In genomic region chr9:137593176-137593575, GRCh38 we compare ENCODE assay signal across 22 cellular contexts. TPM values are rescaled to one million over a fixed set of nuclear protein-coding genes. Genes with fewer than 3 reads are reported as not detected.
DNase-seq lines count a peak whose midpoint lies in the region; ATAC-seq and TF ChIP-seq lines count a peak whose summit lies in the region.
"Had no signal": no experiment of that assay in that cellular context is flagged by ENCODE, and none has a peak within 500 bp of the region (broad histone marks: within the 10 kb centered on the region; RNA-seq: fewer than 3 reads in every experiment).

No MANE protein-coding gene starts in this region.

- no peak overlapping the region for H3K27ac ChIP-seq in HEK293 (ENCODE audit: extremely low read depth, low read depth, low read length)
- H3K27ac ChIP-seq: BLaER1, heart left ventricle, left ventricle myocardium inferior, parathyroid adenoma, Peyer's patch, sigmoid colon, SK-N-MC had no signal

- H3K27me3 Mint-ChIP-seq in T-helper 1 cell treated with Interleukin-12 subunit alpha and Interleukin-12 subunit beta and Interleukin-4 antibody, amounts not matched to agents 30 μg/mL and 1 μg/mL, for 36 hours (ENCODE audit: low read depth), result no peaks in the 10 kb centered on the region
- no peaks in the 10 kb centered on the region for H3K27me3 Mint-ChIP-seq in central memory CD8-positive, alpha-beta T cell
- no peaks in the 10 kb centered on the region for H3K27me3 Mint-ChIP-seq in osteocyte (ENCODE audit: unreplicated experiment)
- H3K27me3 Mint-ChIP-seq in activated CD4-positive, alpha-beta memory T cell treated with anti-CD3 and anti-CD28 coated beads, Interleukin-2, amount 10 ng/mL, durations not matched to agents 7 days and 5 days, result no peaks in the 10 kb centered on the region
- H3K27me3 Mint-ChIP-seq: activated naive CD8-positive, alpha-beta T cell treated with anti-CD3 and anti-CD28 coated beads, Interleukin-2, amount 50 U/mL, for 24 hours had no signal

- H3K9me3 Mint-ChIP-seq in T-helper 1 cell treated with Interleukin-12 subunit alpha and Interleukin-12 subunit beta and Interleukin-4 antibody, amounts not matched to agents 30 μg/mL and 1 μg/mL, for 36 hours, result no peaks in the 10 kb centered on the region
- no peaks in the 10 kb centered on the region for H3K9me3 Mint-ChIP-seq in central memory CD8-positive, alpha-beta T cell
- no peaks in the 10 kb centered on the region for H3K9me3 Mint-ChIP-seq in osteocyte (ENCODE audit: unreplicated experiment)
- H3K9me3 Mint-ChIP-seq in activated CD4-positive, alpha-beta memory T cell treated with anti-CD3 and anti-CD28 coated beads, Interleukin-2, amount 10 ng/mL, durations not matched to agents 7 days and 5 days, result no peaks in the 10 kb centered on the region
- H3K9me3 Mint-ChIP-seq: activated naive CD8-positive, alpha-beta T cell treated with anti-CD3 and anti-CD28 coated beads, Interleukin-2, amount 50 U/mL, for 24 hours had no signal

- peak overlapping the region; percentile 16 for H3K4me3 Mint-ChIP-seq in T-helper 1 cell treated with Interleukin-12 subunit alpha and Interleukin-12 subunit beta and Interleukin-4 antibody, amounts not matched to agents 30 μg/mL and 1 μg/mL, for 36 hours
- peak overlapping the region; percentile 32 for H3K4me3 Mint-ChIP-seq in central memory CD8-positive, alpha-beta T cell
- H3K4me3 Mint-ChIP-seq in osteocyte (ENCODE audit: unreplicated experiment), result peak overlapping the region; percentile 29
- no peak overlapping the region for H3K4me3 Mint-ChIP-seq in activated CD4-positive, alpha-beta memory T cell treated with anti-CD3 and anti-CD28 coated beads, Interleukin-2, amount 10 ng/mL, durations not matched to agents 7 days and 5 days
- H3K4me3 Mint-ChIP-seq: activated naive CD8-positive, alpha-beta T cell treated with anti-CD3 and anti-CD28 coated beads, Interleukin-2, amount 50 U/mL, for 24 hours had no signal

- H3K36me3 Mint-ChIP-seq in T-helper 1 cell treated with Interleukin-12 subunit alpha and Interleukin-12 subunit beta and Interleukin-4 antibody, amounts not matched to agents 30 μg/mL and 1 μg/mL, for 36 hours (ENCODE audit: low read depth), result no peaks in the 10 kb centered on the region
- H3K36me3 Mint-ChIP-seq in central memory CD8-positive, alpha-beta T cell (ENCODE audit: insufficient read depth), result peaks cover 14% of the 10 kb centered on the region
- H3K36me3 Mint-ChIP-seq in osteocyte (ENCODE audit: unreplicated experiment), result no peaks in the 10 kb centered on the region
- peaks cover 2% of the 10 kb centered on the region for H3K36me3 Mint-ChIP-seq in activated CD4-positive, alpha-beta memory T cell treated with anti-CD3 and anti-CD28 coated beads, Interleukin-2, amount 10 ng/mL, durations not matched to agents 7 days and 5 days (ENCODE audit: low read depth)

- POLR2A ChIA-PET in HEK293 (lab: Yijun Ruan, JAX), result interaction anchor here (1.0 to 3.0 kb wide), 4 partner anchors 10 to 19 kb away, joined by 3 to 43 read pairs (median 6); partner anchors contain the start of gene ARRDC1
- POLR2A ChIA-PET in activated CD4-positive, alpha-beta memory T cell treated with anti-CD3 and anti-CD28 coated beads, Interleukin-2, amount 10 ng/mL, durations not matched to agents 7 days and 5 days (lab: Charles Lee), result interaction anchor here (1.2 to 1.5 kb wide), 2 partner anchors 11 to 26 kb away, joined by 3 to 12 read pairs; partner anchors contain the start of gene EHMT1

- H3K4me1 ChIP-seq in HEK293 (ENCODE audit: control insufficient read depth, insufficient read depth, low read length), result peaks cover 2% of the 10 kb centered on the region; the same call in 1 of the 2 replicates

- peaks cover 9% of the 10 kb centered on the region for H3K4me1 Mint-ChIP-seq in T-helper 1 cell treated with Interleukin-12 subunit alpha and Interleukin-12 subunit beta and Interleukin-4 antibody, amounts not matched to agents 30 μg/mL and 1 μg/mL, for 36 hours (ENCODE audit: low read depth)
- peaks cover 8% of the 10 kb centered on the region for H3K4me1 Mint-ChIP-seq in central memory CD8-positive, alpha-beta T cell
- H3K4me1 Mint-ChIP-seq in osteocyte (ENCODE audit: unreplicated experiment), result peaks cover 10% of the 10 kb centered on the region
- H3K4me1 Mint-ChIP-seq in activated CD4-positive, alpha-beta memory T cell treated with anti-CD3 and anti-CD28 coated beads, Interleukin-2, amount 10 ng/mL, durations not matched to agents 7 days and 5 days, result peaks cover 18% of the 10 kb centered on the region

- peaks cover under 1 to 12% of the 10 kb centered on the region in 2 experiments; a peak in 2 of 3 replicates for H3K36me3 ChIP-seq in HEK293 (ENCODE audit: control insufficient read depth in 2 of 2, insufficient read depth in 1 of 2, low read length in 2 of 2)
- H3K36me3 ChIP-seq: breast epithelium had no signal

- CTCF ChIA-PET in HEK293 (lab: Yijun Ruan, JAX), result interaction anchor here (0.6 to 0.8 kb wide), 3 partner anchors 14 to 151 kb away, joined by 3 read pairs; partner anchors contain the start of gene NSMF
- CTCF ChIA-PET in activated CD4-positive, alpha-beta memory T cell treated with anti-CD3 and anti-CD28 coated beads, Interleukin-2, amount 10 ng/mL, durations not matched to agents 7 days and 5 days (lab: Charles Lee), result no interaction called here

- H3K4me3 ChIP-seq in HEK293 (ENCODE audit: low read depth, low read length), result no peak overlapping the region
- H3K4me3 ChIP-seq: BLaER1, breast epithelium, heart left ventricle, left ventricle myocardium inferior, Peyer's patch, sigmoid colon, SK-N-MC had no signal

- H3K9me3 ChIP-seq in HEK293 (ENCODE audit: control insufficient read depth, insufficient read depth, low read depth, low read length), result no peaks in the 10 kb centered on the region
- H3K9me3 ChIP-seq: BLaER1, breast epithelium, heart left ventricle, left ventricle myocardium inferior, Peyer's patch, sigmoid colon had no signal

- no peak overlapping the region for H3K27ac Mint-ChIP-seq in T-helper 1 cell treated with Interleukin-12 subunit alpha and Interleukin-12 subunit beta and Interleukin-4 antibody, amounts not matched to agents 30 μg/mL and 1 μg/mL, for 36 hours
- no peak overlapping the region for H3K27ac Mint-ChIP-seq in central memory CD8-positive, alpha-beta T cell (ENCODE audit: low read depth)
- no peak overlapping the region for H3K27ac Mint-ChIP-seq in osteocyte (ENCODE audit: unreplicated experiment)
- H3K27ac Mint-ChIP-seq in activated CD4-positive, alpha-beta memory T cell treated with anti-CD3 and anti-CD28 coated beads, Interleukin-2, amount 10 ng/mL, durations not matched to agents 7 days and 5 days, result no peak overlapping the region
- H3K27ac Mint-ChIP-seq: activated naive CD8-positive, alpha-beta T cell treated with anti-CD3 and anti-CD28 coated beads, Interleukin-2, amount 50 U/mL, for 24 hours had no signal

- no peak for ATAC-seq in central memory CD8-positive, alpha-beta T cell (replicated peaks; ENCODE audit: extremely low read depth, poor library complexity, severe bottlenecking)
- ATAC-seq: activated CD4-positive, CD25-positive, alpha-beta regulatory T cell treated with anti-CD3 and anti-CD28 coated beads, Interleukin-2, amount 50 U/mL, for 24 hours; activated naive CD8-positive, alpha-beta T cell treated with anti-CD3 and anti-CD28 coated beads, Interleukin-2, amount 50 U/mL, for 24 hours; heart left ventricle had no signal

- TF ChIP-seq CTCF in HEK293 (tag by site-specific recombination; IDR thresholded peaks at IDR 0.05) (no peak), osteocyte (IDR thresholded peaks at IDR 0.05) (no peak)

- no peak for DNase-seq in T-helper 1 cell
- no peak for DNase-seq in central memory CD8-positive, alpha-beta T cell (ENCODE audit: low spot score in 2 of 2)
- DNase-seq in osteocyte (ENCODE audit: extremely low spot score, unreplicated experiment), result no peak
- no peak for DNase-seq in NCI-H774 (lab: John Stamatoyannopoulos, UW)
- DNase-seq in stimulated activated CD4-positive, alpha-beta T cell treated with anti-CD3 and anti-CD28 coated beads, Interleukin-12 subunit alpha, Interleukin-12 subunit beta, amount 100 ng/mL, for 4 hours, result no peak
- no peak for DNase-seq in activated CD4-positive, alpha-beta memory T cell treated with anti-CD3 and anti-CD28 coated beads, Interleukin-2, amount 10 ng/mL, durations not matched to agents 7 days and 5 days
- DNase-seq: activated naive CD8-positive, alpha-beta T cell treated with anti-CD3 and anti-CD28 coated beads, Interleukin-2, amount 50 U/mL, for 24 hours; DMS 273 treated with DMSO at 0.1 percent for 48 hours; left ventricle myocardium inferior; NCI-H1092; NCI-H748 treated with DMSO at 0.1 percent for 48 hours; Peyer's patch; sigmoid colon; T-helper 9 cell had no signal

TF ChIP-seq in HEK293, 187 proteins besides CTCF, POLR2A, EP300 and RAD21 (continues in another document):
- TF ChIP-seq REPIN1 (tag by site-specific recombination; IDR thresholded peaks at IDR 0.05; ENCODE audit: low read depth) (no peak), ZBTB20 (tag by site-specific recombination; IDR thresholded peaks at IDR 0.05) (0 out of 2 replicates have a peak, but pooled peaks have one; percentile 29), ZNF768 (tag by site-specific recombination; IDR thresholded peaks at IDR 0.05) (no peak), ZNF354C (tag by site-specific recombination; IDR thresholded peaks at IDR 0.05; ENCODE audit: borderline replicate concordance, low read depth) (no peak), ZNF677 (tag by site-specific recombination; IDR thresholded peaks at IDR 0.05) (no peak)

RNA-seq across cellular contexts. Expression of gene ZMYND19, which starts 2.9 kb away (rescaled TPM):
- total RNA-seq in osteocyte, result 30.3 and 31.4 TPM in 2 replicates
- total RNA-seq in activated CD4-positive, alpha-beta memory T cell treated with anti-CD3 and anti-CD28 coated beads, Interleukin-2, amount 10 ng/mL, durations not matched to agents 7 days and 5 days, result 10 to 100 TPM; 24.0 to 25.4 TPM

RNA-seq across cellular contexts. Expression of gene ARRDC1, which starts 12.3 kb away (rescaled TPM):
- total RNA-seq in osteocyte, result 28.7 and 30.2 TPM in 2 replicates
- 10 to 100 TPM; 49.8 to 55.9 TPM for total RNA-seq in activated CD4-positive, alpha-beta memory T cell treated with anti-CD3 and anti-CD28 coated beads, Interleukin-2, amount 10 ng/mL, durations not matched to agents 7 days and 5 days

RNA-seq across cellular contexts. Expression of gene DPH7, which starts 14.5 kb away (rescaled TPM):
- total RNA-seq in osteocyte, result 37.3 and 39.5 TPM in 2 replicates
- 10 to 100 TPM; 31.9 to 34.2 TPM for total RNA-seq in activated CD4-positive, alpha-beta memory T cell treated with anti-CD3 and anti-CD28 coated beads, Interleukin-2, amount 10 ng/mL, durations not matched to agents 7 days and 5 days

RNA-seq across cellular contexts. Expression of gene EHMT1, which starts 25.6 kb away (rescaled TPM):
- total RNA-seq in osteocyte, result 88.6 and 93.3 TPM in 2 replicates
- total RNA-seq in activated CD4-positive, alpha-beta memory T cell treated with anti-CD3 and anti-CD28 coated beads, Interleukin-2, amount 10 ng/mL, durations not matched to agents 7 days and 5 days, result 10 to 100 TPM; 87.1 to 91.4 TPM

RNA-seq across cellular contexts. Expression of gene MRPL41, which starts 41.5 kb away (rescaled TPM):
- 51.9 and 53.8 TPM in 2 replicates for total RNA-seq in osteocyte
- total RNA-seq in activated CD4-positive, alpha-beta memory T cell treated with anti-CD3 and anti-CD28 coated beads, Interleukin-2, amount 10 ng/mL, durations not matched to agents 7 days and 5 days, result 10 to 100 TPM; 51.6 to 52.6 TPM
